In genomic region chr12:61706783-61707182, GRCh38 we compare ENCODE assay signal across 35 cellular contexts.
"Had no signal": no experiment of that assay in that cellular context is flagged by ENCODE, and none has a peak within 500 bp of the region (broad histone marks: within the 10 kb centered on the region; RNA-seq: fewer than 3 reads in every experiment).

No MANE protein-coding gene starts in this region.

- DNase-seq: Karpas-422, Kasumi-1, MG63, MM.1S, MV-4-11, NCI-H1048, NCI-H1092, NCI-H1092 treated with DMSO at 0.1 percent for 48 hours, NCI-H1105, NCI-H1105 treated with DMSO at 0.1 percent for 48 hours, NCI-H1417, NCI-H1417 treated with DMSO at 0.1 percent for 48 hours, NCI-H1436, NCI-H1436 treated with DMSO at 0.1 percent for 48 hours, NCI-H146, NCI-H1694, NCI-H1694 treated with DMSO at 0.1 percent for 48 hours, NCI-H187, NCI-H187 treated with DMSO at 0.1 percent for 48 hours, NCI-H1930, NCI-H2029, NCI-H2029 treated with DMSO at 0.1 percent for 48 hours, NCI-H2081, NCI-H2081 treated with DMSO at 0.1 percent for 48 hours, NCI-H2107, NCI-H2171, NCI-H2171 treated with DMSO at 0.1 percent for 48 hours, NCI-H2227 treated with DMSO at 0.1 percent for 48 hours, NCI-H226, NCI-H345, NCI-H446, NCI-H446 treated with DMSO at 0.1 percent for 48 hours, NCI-H510A, NCI-H510A treated with DMSO at 0.1 percent for 48 hours, NCI-H524 had no signal

- H3K36me3 ChIP-seq: MG63 had no signal

- H3K4me3 ChIP-seq: MG63 had no signal

- H3K9me3 ChIP-seq: MG63 had no signal

- H3K27me3 ChIP-seq: MG63 had no signal
